ENCODE assay signal across 28 cellular contexts in genomic region chr3:154701055-154701454, GRCh38.
"Had no signal": no experiment of that assay in that cellular context is flagged by ENCODE, and none has a peak within 500 bp of the region (broad histone marks: within the 10 kb centered on the region; RNA-seq: fewer than 3 reads in every experiment).

No MANE protein-coding gene starts in this region.

- H3K36me3 Mint-ChIP-seq: activated CD8-positive, alpha-beta memory T cell treated with anti-CD3 and anti-CD28 coated beads, Interleukin-2, amount 10 ng/mL, durations not matched to agents 7 days and 5 days; activated naive CD8-positive, alpha-beta T cell; brain; natural killer cell treated with Interleukin-12 subunit alpha and Interleukin-12 subunit beta and Interleukin-15 and Interleukin-18, amount 100 ng/mL, for 72 hours; stimulated activated effector memory CD8-positive, alpha-beta T cell treated with anti-CD3 and anti-CD28 coated beads, Interleukin-12 subunit alpha, Interleukin-12 subunit beta, amount 100 ng/mL, for 72 hours had no signal

- FAIRE-seq: islet of Langerhans had no signal

- H3K27me3 Mint-ChIP-seq: activated CD4-positive, alpha-beta T cell treated with anti-CD3 and anti-CD28 coated beads for 36 hours; activated CD8-positive, alpha-beta memory T cell treated with anti-CD3 and anti-CD28 coated beads, Interleukin-2, amount 10 ng/mL, durations not matched to agents 7 days and 5 days; activated naive CD8-positive, alpha-beta T cell; brain; natural killer cell treated with Interleukin-12 subunit alpha and Interleukin-12 subunit beta and Interleukin-15 and Interleukin-18, amount 100 ng/mL, for 72 hours; stimulated activated naive CD8-positive, alpha-beta T cell treated with anti-CD3 and anti-CD28 coated beads, Interleukin-15, Interleukin-2, amounts not matched to agents 100 ng/mL and 50 ng/mL, for 24 hours had no signal

- H3K4me1 ChIP-seq: left lung, uterus had no signal

- DNase-seq: activated CD4-positive, alpha-beta T cell treated with anti-CD3 and anti-CD28 coated beads for 36 hours; activated CD4-positive, CD25-positive, alpha-beta regulatory T cell; activated CD8-positive, alpha-beta memory T cell treated with anti-CD3 and anti-CD28 coated beads, Interleukin-2, amount 10 ng/mL, durations not matched to agents 7 days and 5 days; activated CD8-positive, alpha-beta T cell treated with anti-CD3 and anti-CD28 coated beads, Interleukin-2, amount 10 ng/mL, durations not matched to agents 7 days and 5 days; activated naive CD4-positive, alpha-beta T cell treated with Interleukin-2 at 50 U/mL for 16 hours; activated T-cell treated with anti-CD3 and anti-CD28 coated beads, Interleukin-2, amount 50 U/mL, for 48 hours; aorta; cortex of kidney; endodermal cell; left lung; mucosa of descending colon; stimulated activated CD4-positive, alpha-beta T cell treated with anti-CD3 and anti-CD28 coated beads, Interleukin-12 subunit alpha, Interleukin-12 subunit beta, amount 100 ng/mL, for 4 hours; stimulated activated CD4-positive, alpha-beta T cell treated with anti-CD3 and anti-CD28 coated beads, Interleukin-4, amount 100 ng/mL, for 24 hours; trophoblast cell; uterus had no signal

- H3K27ac Mint-ChIP-seq: activated CD4-positive, alpha-beta T cell treated with anti-CD3 and anti-CD28 coated beads for 36 hours; activated CD8-positive, alpha-beta memory T cell treated with anti-CD3 and anti-CD28 coated beads, Interleukin-2, amount 10 ng/mL, durations not matched to agents 7 days and 5 days; activated CD8-positive, alpha-beta T cell treated with anti-CD3 and anti-CD28 coated beads, Interleukin-2, amount 10 ng/mL, durations not matched to agents 7 days and 5 days; activated naive CD8-positive, alpha-beta T cell; activated T-helper 2 cell treated with anti-CD3 and anti-CD28 coated beads, Interferon-gamma antibody, Interleukin-2, Interleukin-4, amounts not matched to agents 10 μg/mL and 5 μg/mL and 100 μg/mL, durations not matched to agents 14 hours and 24 hours and 36 hours; brain; endodermal cell; natural killer cell treated with Interleukin-12 subunit alpha and Interleukin-12 subunit beta and Interleukin-15 and Interleukin-18, amount 100 ng/mL, for 72 hours; stimulated activated effector memory CD8-positive, alpha-beta T cell treated with anti-CD3 and anti-CD28 coated beads, Interleukin-12 subunit alpha, Interleukin-12 subunit beta, amount 100 ng/mL, for 72 hours; stimulated activated naive CD8-positive, alpha-beta T cell treated with anti-CD3 and anti-CD28 coated beads, Interleukin-15, Interleukin-2, amounts not matched to agents 100 ng/mL and 50 ng/mL, for 24 hours had no signal

- H3K4me3 Mint-ChIP-seq: activated CD4-positive, alpha-beta T cell treated with anti-CD3 and anti-CD28 coated beads for 36 hours; activated CD8-positive, alpha-beta memory T cell treated with anti-CD3 and anti-CD28 coated beads, Interleukin-2, amount 10 ng/mL, durations not matched to agents 7 days and 5 days; activated CD8-positive, alpha-beta T cell treated with anti-CD3 and anti-CD28 coated beads, Interleukin-2, amount 10 ng/mL, durations not matched to agents 7 days and 5 days; activated naive CD8-positive, alpha-beta T cell; brain; endodermal cell; natural killer cell treated with Interleukin-12 subunit alpha and Interleukin-12 subunit beta and Interleukin-15 and Interleukin-18, amount 100 ng/mL, for 72 hours; stimulated activated effector memory CD8-positive, alpha-beta T cell treated with anti-CD3 and anti-CD28 coated beads, Interleukin-12 subunit alpha, Interleukin-12 subunit beta, amount 100 ng/mL, for 72 hours; stimulated activated naive CD8-positive, alpha-beta T cell treated with anti-CD3 and anti-CD28 coated beads, Interleukin-15, Interleukin-2, amounts not matched to agents 100 ng/mL and 50 ng/mL, for 24 hours had no signal

- H3K9me3 ChIP-seq: left lung, mucosa of descending colon, neutrophil, thoracic aorta, uterus had no signal

- H3K9me3 Mint-ChIP-seq: activated T-helper 2 cell treated with anti-CD3 and anti-CD28 coated beads, Interferon-gamma antibody, Interleukin-2, Interleukin-4, amounts not matched to agents 10 μg/mL and 5 μg/mL and 100 μg/mL, durations not matched to agents 14 hours and 24 hours and 36 hours; brain; endodermal cell; stimulated activated naive CD8-positive, alpha-beta T cell treated with anti-CD3 and anti-CD28 coated beads, Interleukin-15, Interleukin-2, amounts not matched to agents 100 ng/mL and 50 ng/mL, for 24 hours had no signal

- H3K36me3 ChIP-seq: left lung, neutrophil, thoracic aorta, uterus had no signal

- H3K4me3 ChIP-seq: left lung, lung, mucosa of descending colon, skin epidermis, thoracic aorta, uterus had no signal

- H3K27ac ChIP-seq: left lung, neutrophil, skin epidermis, thoracic aorta, uterus had no signal

- H3K27me3 ChIP-seq: left lung, neutrophil, uterus had no signal

- ATAC-seq: activated CD4-positive, alpha-beta T cell treated with anti-CD3 and anti-CD28 coated beads for 36 hours; activated CD8-positive, alpha-beta memory T cell treated with anti-CD3 and anti-CD28 coated beads, Interleukin-2, amount 10 ng/mL, durations not matched to agents 7 days and 5 days; activated CD8-positive, alpha-beta T cell treated with anti-CD3 and anti-CD28 coated beads, Interleukin-2, amount 10 ng/mL, durations not matched to agents 7 days and 5 days; esophagus mucosa; left lung; mucosa of descending colon; natural killer cell treated with Interleukin-12 subunit alpha and Interleukin-12 subunit beta and Interleukin-15 and Interleukin-18, amount 100 ng/mL, for 72 hours; sciatic nerve; stimulated activated effector memory CD8-positive, alpha-beta T cell treated with anti-CD3 and anti-CD28 coated beads, Interleukin-12 subunit alpha, Interleukin-12 subunit beta, amount 100 ng/mL, for 72 hours had no signal

- H3K4me1 Mint-ChIP-seq: activated CD4-positive, alpha-beta T cell treated with anti-CD3 and anti-CD28 coated beads for 36 hours; activated CD8-positive, alpha-beta memory T cell treated with anti-CD3 and anti-CD28 coated beads, Interleukin-2, amount 10 ng/mL, durations not matched to agents 7 days and 5 days; brain; endodermal cell; stimulated activated effector memory CD8-positive, alpha-beta T cell treated with anti-CD3 and anti-CD28 coated beads, Interleukin-12 subunit alpha, Interleukin-12 subunit beta, amount 100 ng/mL, for 72 hours had no signal
